8 cellular contexts compared by ENCODE assay signal in the genomic region with DNA sequence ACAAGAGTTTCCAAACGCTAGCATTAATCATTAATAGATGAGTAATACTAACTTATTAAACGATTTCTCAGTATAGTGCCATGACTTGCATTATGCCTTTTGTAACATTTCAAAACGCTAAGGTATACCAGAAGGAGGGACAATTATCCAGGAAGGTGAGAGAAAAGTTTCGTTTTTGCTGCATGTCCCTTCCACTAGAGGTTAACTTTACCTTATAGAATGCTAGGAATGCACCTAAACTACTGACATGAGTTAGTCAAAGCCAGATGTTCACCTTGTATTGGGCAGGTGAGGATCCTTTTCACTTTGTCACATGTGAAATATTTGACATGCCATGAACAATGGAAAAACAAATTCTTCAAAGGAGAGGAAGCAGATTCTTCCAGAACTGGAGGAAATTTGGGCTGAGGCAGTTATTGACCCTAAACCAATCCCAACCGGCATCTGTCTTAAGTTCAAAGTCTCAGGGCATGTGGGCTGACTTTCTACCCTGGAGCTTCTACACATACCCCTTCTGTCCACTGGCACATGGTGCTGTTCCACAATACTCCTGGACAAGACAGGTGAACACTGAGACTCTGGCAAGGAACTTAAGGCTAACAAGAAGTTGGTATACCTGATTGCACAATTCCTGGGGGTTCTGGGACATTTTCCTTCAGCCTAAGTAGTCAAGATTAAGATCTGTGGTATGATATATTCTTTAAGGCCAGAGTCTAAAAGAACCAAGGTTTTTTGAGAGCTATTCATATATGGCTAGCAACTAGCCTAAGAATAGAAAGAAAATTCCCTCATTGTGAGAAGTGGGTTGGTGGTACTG. TPM values are rescaled to one million over a fixed set of nuclear protein-coding genes. Genes with fewer than 3 reads are reported as not detected.
DNase-seq lines count a peak whose midpoint lies in the region; ATAC-seq and TF ChIP-seq lines count a peak whose summit lies in the region.

No MANE protein-coding gene starts in this region.

- H3K4ac ChIP-seq in neuronal stem cell (ENCODE audit: low read length): no peak overlapping the region

- H3K9ac ChIP-seq in neuronal stem cell (ENCODE audit: low read depth, low read length, poor library complexity): no peak overlapping the region

- intact Hi-C loops in CD8-positive, alpha-beta T cell (cut with DNase I, micrococcal nuclease): loop anchor here in 1 of 2 experiments (2.0 kb wide), 1 partner anchor 31 kb away; no protein-coding TSS in a partner anchor
- intact Hi-C loops in esophagus squamous epithelium (cut with DNase I): loop anchor here (5.0 kb wide), 1 partner anchor 213 kb away; no protein-coding TSS in a partner anchor

- H3K79me1 ChIP-seq in neuronal stem cell (ENCODE audit: low read depth, low read length): no peaks in the 10 kb centered on the region

- H3K4me3 ChIP-seq in CD8-positive, alpha-beta T cell (ENCODE audit: low read depth, low read length): no peak overlapping the region
- H3K4me3 ChIP-seq in SJCRH30 (peak overlapping the region; percentile 86; the same call in 1 of the 2 replicates), esophagus squamous epithelium (peak overlapping the region; percentile 65 to 88 (median 82)), neuronal stem cell (ENCODE audit: low read length in 2 of 2) (peak overlapping the region in 1 of 2 donors; percentile 84), foreskin fibroblast (ENCODE audit: low read depth in 1 of 2, low read length in 2 of 2) (peak overlapping the region in 1 of 2 donors; percentile 56)

- H3K27ac ChIP-seq in CD8-positive, alpha-beta T cell (ENCODE audit: low read depth, low read length): no peak overlapping the region
- H3K27ac ChIP-seq in SJCRH30 (no peak overlapping the region), esophagus squamous epithelium (peak overlapping the region; percentile 82 to 91 (median 86)), neuronal stem cell (replicated peaks; ENCODE audit: low read length) (no peak overlapping the region)

- no peak for TF ChIP-seq CTCF in CD8-positive, alpha-beta T cell (IDR thresholded peaks at IDR 0.05)
- no peak for TF ChIP-seq CTCF in esophagus squamous epithelium (IDR thresholded peaks at IDR 0.05)
- TF ChIP-seq CTCF in foreskin fibroblast (IDR thresholded peaks at IDR 0.05; ENCODE audit: low read depth, low read length): no peak

- H3K4me3 Mint-ChIP-seq in CD8-positive, alpha-beta T cell: peak overlapping the region; percentile 43

- H3K23ac ChIP-seq in neuronal stem cell (ENCODE audit: low read depth, low read length, poor library complexity): no peak overlapping the region

- H2BK120ac ChIP-seq in neuronal stem cell (ENCODE audit: low read depth, low read length): no peak overlapping the region

- POLR2A ChIA-PET in CD8-positive, alpha-beta T cell (lab: Charles Lee): no interaction called here

- no peak overlapping the region for H2BK12ac ChIP-seq in neuronal stem cell (ENCODE audit: low read length)

- no peak for TF ChIP-seq POLR2A in esophagus squamous epithelium (IDR thresholded peaks at IDR 0.05)

- H3K27me3 Mint-ChIP-seq in CD8-positive, alpha-beta T cell (ENCODE audit: low read depth): peaks cover 42% of the 10 kb centered on the region

- H2BK5ac ChIP-seq in neuronal stem cell (ENCODE audit: low read length): no peak overlapping the region

- H4K8ac ChIP-seq in neuronal stem cell (ENCODE audit: low read depth, low read length): no peak overlapping the region

- CTCF ChIA-PET in CD8-positive, alpha-beta T cell (lab: Charles Lee): interaction anchor here (1.2 kb wide), 1 partner anchor 24 kb away, joined by 3 read pairs; no protein-coding TSS in a partner anchor

- peaks cover 14% of the 10 kb centered on the region for H3K4me1 ChIP-seq in CD8-positive, alpha-beta T cell (ENCODE audit: insufficient read depth, low read length)
- no peaks in the 10 kb centered on the region; the same call in 1 of the 2 replicates for H3K4me1 ChIP-seq in SJCRH30
- H3K4me1 ChIP-seq in esophagus squamous epithelium: peaks cover 11 to 64% (median 19%) of the 10 kb centered on the region in 3 donors
- H3K4me1 ChIP-seq in neuronal stem cell (ENCODE audit: control insufficient read depth in 2 of 2, insufficient read depth in 1 of 2, low read depth in 1 of 2, low read length in 2 of 2): peaks cover 0 to 11% of the 10 kb centered on the region in 2 donors

- no peak overlapping the region for H3K18ac ChIP-seq in neuronal stem cell (ENCODE audit: low read length)

- H3K4me2 ChIP-seq in neuronal stem cell (ENCODE audit: insufficient read depth, low read length, poor library complexity, severe bottlenecking): peak overlapping the region; percentile 34

- DNase-seq in CD8-positive, alpha-beta T cell: no peak
- DNase-seq in SJCRH30 (no peak), esophagus squamous epithelium (lab: John Stamatoyannopoulos, UW) (no peak), neuronal stem cell (ENCODE audit: low spot score) (no peak), foreskin fibroblast (no peak), NCI-H2081 treated with DMSO at 0.1 percent for 48 hours (lab: John Stamatoyannopoulos, UW) (no peak)

- H3K14ac ChIP-seq in neuronal stem cell (ENCODE audit: low read length): no peak overlapping the region

- no peaks in the 10 kb centered on the region for H3K36me3 Mint-ChIP-seq in CD8-positive, alpha-beta T cell

- 25 to 46% methylated on average over 5 of the region's 5 CpGs for WGBS in esophagus squamous epithelium, 2 donors
- no CpG with 5 or more reads among the region's 5 CpGs for WGBS in neuronal stem cell (ENCODE audit: extremely low coverage in 2 of 2, insufficient read length in 2 of 2, insufficient replicate concordance in 1 of 2), 2 donors

- peaks cover 17% of the 10 kb centered on the region for H3K4me1 Mint-ChIP-seq in CD8-positive, alpha-beta T cell (ENCODE audit: low read depth)

- no peak overlapping the region for H4K91ac ChIP-seq in neuronal stem cell (ENCODE audit: low read depth, low read length, poor library complexity)

- H3K36me3 ChIP-seq in CD8-positive, alpha-beta T cell (ENCODE audit: insufficient read depth, low read length): no peaks in the 10 kb centered on the region
- no peaks in the 10 kb centered on the region for H3K36me3 ChIP-seq in SJCRH30
- H3K36me3 ChIP-seq in esophagus squamous epithelium: no peaks in the 10 kb centered on the region
- no peaks in the 10 kb centered on the region for H3K36me3 ChIP-seq in neuronal stem cell (replicated peaks in 1 of 2; ENCODE audit: control insufficient read depth in 2 of 2, insufficient read depth in 2 of 2, low read length in 2 of 2)

- no peak overlapping the region for H3K27ac Mint-ChIP-seq in CD8-positive, alpha-beta T cell

- no peak overlapping the region for H2AK5ac ChIP-seq in neuronal stem cell (ENCODE audit: low read depth, low read length)

- no peak overlapping the region for H2BK15ac ChIP-seq in neuronal stem cell (ENCODE audit: low read length)

- H2AFZ ChIP-seq in neuronal stem cell (ENCODE audit: low read length): peak overlapping the region; percentile 97

- no peaks in the 10 kb centered on the region for H3K9me3 Mint-ChIP-seq in CD8-positive, alpha-beta T cell

- no peak for ATAC-seq in CD8-positive, alpha-beta T cell
- ATAC-seq in HG02678 (IDR thresholded peaks at IDR 0.05; ENCODE audit: unreplicated experiment): no peak
- ATAC-seq in HG03025 (IDR thresholded peaks at IDR 0.05; ENCODE audit: low FRiP score, unreplicated experiment): no peak

- H3K9me3 ChIP-seq in CD8-positive, alpha-beta T cell (ENCODE audit: low read length): no peaks in the 10 kb centered on the region
- no peaks in the 10 kb centered on the region for H3K9me3 ChIP-seq in SJCRH30 (replicated peaks)
- H3K9me3 ChIP-seq in esophagus squamous epithelium: no peaks in the 10 kb centered on the region
- H3K9me3 ChIP-seq in neuronal stem cell (replicated peaks in 1 of 2; ENCODE audit: control insufficient read depth in 2 of 2, insufficient read depth in 1 of 2, low read depth in 1 of 2, low read length in 2 of 2): no peaks in the 10 kb centered on the region

- H3K27me3 ChIP-seq in CD8-positive, alpha-beta T cell (ENCODE audit: insufficient read depth, low read length): peaks cover 10% of the 10 kb centered on the region
- no peaks in the 10 kb centered on the region for H3K27me3 ChIP-seq in SJCRH30
- peaks cover 0 to 35% (median 0%) of the 10 kb centered on the region in 4 donors for H3K27me3 ChIP-seq in esophagus squamous epithelium
- peaks cover 0 to 11% (median 3%) of the 10 kb centered on the region in 3 experiments for H3K27me3 ChIP-seq in neuronal stem cell (ENCODE audit: control insufficient read depth in 3 of 3, insufficient read depth in 3 of 3, low read depth in 1 of 3, low read length in 3 of 3)

RNA-seq across cellular contexts. Expression of a gene that starts 2.5 kb away (rescaled TPM):
- total RNA-seq in CD8-positive, alpha-beta T cell: under 1 TPM in 1 of 2 experiments, not detected in 1; 0.22 TPM
- 4.5 and 4.8 TPM in 2 replicates for total RNA-seq in SJCRH30 (2014; rRNA removed; shearing (Covaris generic))
- 10 to 100 TPM; 12.4 to 20.2 (median 15.7) TPM for total RNA-seq in esophagus squamous epithelium
- 3.6 TPM for polyA plus RNA-seq in neuronal stem cell (2013, experiment 1 of 2)
- polyA plus RNA-seq in neuronal stem cell (2013, experiment 2 of 2): 3.6 TPM

Comparison
In these comparisons a context has a peak if more than half of its experiments do, and no peak if none do; other contexts are left out.
1. H3K27ac ChIP-seq: peak in esophagus squamous epithelium (4 of 4); none in CD8-positive, alpha-beta T cell (single experiment), SJCRH30 (single experiment) and neuronal stem cell (single experiment).